12 cellular contexts compared by ENCODE assay signal in the genomic region with DNA sequence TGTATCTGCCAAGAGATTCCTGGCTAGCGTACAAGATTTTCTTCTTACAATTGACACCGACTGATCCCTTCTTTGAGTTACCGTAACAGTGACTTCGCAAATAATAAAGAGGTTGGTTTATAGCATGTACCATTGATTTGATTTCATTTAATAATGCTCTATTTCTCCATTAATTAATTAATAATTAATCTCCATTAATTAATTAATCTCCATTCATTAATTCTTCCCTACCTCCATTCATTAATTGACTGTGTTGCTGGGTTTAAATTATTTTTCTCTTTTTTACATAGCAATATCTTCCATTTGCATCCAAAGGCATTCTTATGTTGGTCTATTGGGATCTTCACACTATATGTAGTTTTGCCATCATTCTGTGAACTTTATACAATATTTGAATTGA. TPM values are rescaled to one million over a fixed set of nuclear protein-coding genes. Genes with fewer than 3 reads are reported as not detected.
"Had no signal": no experiment of that assay in that cellular context is flagged by ENCODE, and none has a peak within 500 bp of the region (broad histone marks: within the 10 kb centered on the region; RNA-seq: fewer than 3 reads in every experiment).

No MANE protein-coding gene starts in this region.

- H3K9ac ChIP-seq: GM23248 had no signal

- H3K4me3 ChIP-seq: GM23248, GM23338, HAP-1 had no signal

- DNase-seq: GM23248, GOT3, H7, H9, HCEC 1CT, HFFc6 had no signal

- FAIRE-seq: H1, H54 had no signal

- H3K4me2 ChIP-seq: GM23338 had no signal

- ATAC-seq: GM23338, HCT116 had no signal

- H3K27ac ChIP-seq: GM23248 had no signal

- H2AFZ ChIP-seq: GM23248, GM23338 had no signal

- H3K9me3 ChIP-seq: HAP-1 had no signal

- H3K36me3 ChIP-seq: HAP-1 had no signal

- H3K4me1 ChIP-seq: HAP-1 had no signal

RNA-seq across cellular contexts. Expression of a gene that starts 21.0 kb away (rescaled TPM):
- total RNA-seq: GM23248, GM23338, H1, H4, H7, H9, HFFc6 had no signal
- polyA plus RNA-seq: GM23248, GM23338, H1 had no signal

RNA-seq across cellular contexts. Expression of a gene that starts 44.6 kb away (rescaled TPM):
- total RNA-seq: GM23248, GM23338, H1, H4, H7, H9, HFFc6 had no signal
- polyA plus RNA-seq: GM23248, GM23338, H1 had no signal

RNA-seq across cellular contexts. Expression of a gene that starts 54.1 kb away (rescaled TPM):
- total RNA-seq: GM23248, GM23338, H1, H4, H7, H9, HFFc6 had no signal
- polyA plus RNA-seq: GM23248, GM23338, H1 had no signal

RNA-seq across cellular contexts. Expression of a gene that starts 55.0 kb away (rescaled TPM):
- total RNA-seq: GM23248, GM23338, H1, H4, H7, H9, HFFc6 had no signal
- polyA plus RNA-seq: GM23248, GM23338, H1 had no signal
